Comparison of ENCODE assay signal across 14 cellular contexts in genomic region chr9:136982232-136983051, GRCh38. TPM values are rescaled to one million over a fixed set of nuclear protein-coding genes. Genes with fewer than 3 reads are reported as not detected.
A peak's percentile ranks its signal among the peaks of the same experiment; 100 is the strongest.
DNase-seq lines count a peak whose midpoint lies in the region; ATAC-seq and TF ChIP-seq lines count a peak whose summit lies in the region.
"Had no signal": no experiment of that assay in that cellular context is flagged by ENCODE, and none has a peak within 500 bp of the region (broad histone marks: within the 10 kb centered on the region; RNA-seq: fewer than 3 reads in every experiment).

LCNL1 (plus strand) TSS chr9:136982993; CDS start chr9:136983587, 594 bp downstream.

- H3K4me3 ChIP-seq in CD4-positive, CD25-positive, alpha-beta regulatory T cell (ENCODE audit: low read depth, low read length), result no peak within 1 kb of the TSS
- H3K4me3 ChIP-seq in heart right ventricle, result no peak within 1 kb of the TSS
- H3K4me3 ChIP-seq in spleen, result no peak within 1 kb of the TSS

- peak within 1 kb of the TSS in 2 of 3 donors; percentile 12 to 42 for H3K27ac Mint-ChIP-seq in CD4-positive, CD25-positive, alpha-beta regulatory T cell
- no peak within 1 kb of the TSS for H3K27ac Mint-ChIP-seq in T-helper 17 cell
- H3K27ac Mint-ChIP-seq: T-helper 2 cell treated with Interferon-gamma antibody and Interleukin-4, amounts not matched to agents 5 μg/mL and 100 μg/mL, for 36 hours had no signal

- H3K9me3 Mint-ChIP-seq in CD4-positive, CD25-positive, alpha-beta regulatory T cell, result no peaks in the 10 kb centered on the region
- H3K9me3 Mint-ChIP-seq: T-helper 2 cell treated with Interferon-gamma antibody and Interleukin-4, amounts not matched to agents 5 μg/mL and 100 μg/mL, for 36 hours had no signal

- peaks cover 3% of the 10 kb centered on the region for H3K36me3 Mint-ChIP-seq in CD4-positive, CD25-positive, alpha-beta regulatory T cell
- H3K36me3 Mint-ChIP-seq in T-helper 17 cell (ENCODE audit: low read depth), result peaks cover 5% of the 10 kb centered on the region

- H3K27ac ChIP-seq in CD4-positive, CD25-positive, alpha-beta regulatory T cell (ENCODE audit: insufficient read depth, low read length, poor library complexity, severe bottlenecking), result no peak within 1 kb of the TSS
- H3K27ac ChIP-seq in heart right ventricle (peak within 1 kb of the TSS; percentile 40 to 93 (median 88)), spleen (peak within 1 kb of the TSS in 4 of 8 donors; percentile 38 to 84 (median 60))

- TF ChIP-seq CTCF in heart right ventricle (IDR thresholded peaks at IDR 0.05) (no peak), spleen (IDR thresholded peaks at IDR 0.05 in 8 of 11, conservative IDR thresholded peaks at IDR 0.05 in 3 of 11) (no peak)

- intact Hi-C loops in heart right ventricle (cut with DNase I) (loop anchor here in 1 of 10 donors (5.0 kb wide), 1 partner anchor 35 kb away; the partner anchor contains the start of gene C8G), spleen (cut with DNase I; ENCODE audit: low total_unique reads) (no loop called here)

- peaks cover 0 to 13% (median 3%) of the 10 kb centered on the region in 4 donors for H3K4me1 Mint-ChIP-seq in CD4-positive, CD25-positive, alpha-beta regulatory T cell
- peaks cover 10% of the 10 kb centered on the region for H3K4me1 Mint-ChIP-seq in T-helper 17 cell

- WGBS in heart right ventricle, 2 donors, result 66 to 68% methylated on average over 18 of the region's 18 CpGs
- 75 to 85% (median 80%) methylated on average over 9 to 18 of the region's 18 CpGs for WGBS in spleen, 5 donors

- peaks cover 37% of the 10 kb centered on the region for H3K27me3 Mint-ChIP-seq in CD4-positive, CD25-positive, alpha-beta regulatory T cell
- H3K27me3 Mint-ChIP-seq in T-helper 17 cell, result peaks cover 10% of the 10 kb centered on the region

- H3K4me1 ChIP-seq in CD4-positive, CD25-positive, alpha-beta regulatory T cell (ENCODE audit: control insufficient read depth, insufficient read depth, low read length, poor library complexity, severe bottlenecking), result peaks cover 13% of the 10 kb centered on the region
- H3K4me1 ChIP-seq in heart right ventricle (peaks cover 5 to 75% (median 47%) of the 10 kb centered on the region in 9 donors), spleen (peaks cover under 1 to 66% (median 45%) of the 10 kb centered on the region in 6 donors)

- peaks cover 7% of the 10 kb centered on the region for H3K27me3 ChIP-seq in CD4-positive, CD25-positive, alpha-beta regulatory T cell (ENCODE audit: control insufficient read depth, insufficient read depth, low read length)
- H3K27me3 ChIP-seq in heart right ventricle, result peaks cover 0 to 45% (median 15%) of the 10 kb centered on the region in 7 donors
- H3K27me3 ChIP-seq in spleen (replicated peaks in 1 of 7), result peaks cover 5 to 85% (median 34%) of the 10 kb centered on the region in 7 donors

- no peak for ATAC-seq in CD4-positive, CD25-positive, alpha-beta regulatory T cell (ENCODE audit: low read depth in 2 of 2)
- no peak for ATAC-seq in T-helper 17 cell
- ATAC-seq in heart right ventricle, result peak in 4 of 8 donors; percentile 13 to 36 (median 19)
- ATAC-seq in HG03460 (IDR thresholded peaks at IDR 0.05; ENCODE audit: unreplicated experiment), result no peak
- ATAC-seq: activated CD4-positive, CD25-positive, alpha-beta regulatory T cell treated with anti-CD3 and anti-CD28 coated beads, Interleukin-2, amount 50 U/mL, for 24 hours had no signal

- no peaks in the 10 kb centered on the region for H3K36me3 ChIP-seq in CD4-positive, CD25-positive, alpha-beta regulatory T cell (ENCODE audit: control insufficient read depth, insufficient read depth, low read length)
- H3K36me3 ChIP-seq in heart right ventricle (no peaks in the 10 kb centered on the region), spleen (no peaks in the 10 kb centered on the region)

- H3K4me3 Mint-ChIP-seq in CD4-positive, CD25-positive, alpha-beta regulatory T cell, result peak within 1 kb of the TSS in 2 of 4 donors; percentile 19 to 40
- peak within 1 kb of the TSS; percentile 53 for H3K4me3 Mint-ChIP-seq in T-helper 17 cell
- H3K4me3 Mint-ChIP-seq: T-helper 2 cell treated with Interferon-gamma antibody and Interleukin-4, amounts not matched to agents 5 μg/mL and 100 μg/mL, for 36 hours had no signal

- TF ChIP-seq POLR2A in spleen (IDR thresholded peaks at IDR 0.05), result no peak

- DNase-seq in CD4-positive, CD25-positive, alpha-beta regulatory T cell, result no peak
- DNase-seq in T-helper 17 cell (no peak), heart right ventricle (peak in 1 of 2 donors; percentile 46), nucleus accumbens (lab: John Stamatoyannopoulos, UW) (peak in 45 of 56 donors; percentile 33 to 89 (median 73)), HPDE6-E6E7 (ENCODE audit: extremely low spot score) (no peak), spleen (no peak)
- no peak for DNase-seq in stimulated activated CD8-positive, alpha-beta memory T cell treated with anti-CD3 and anti-CD28 coated beads, Interleukin-4, amount 100 ng/mL, for 48 hours
- DNase-seq: H7; NCI-H1436 treated with DMSO at 0.1 percent for 48 hours; NK-92 treated with Interleukin-12 subunit alpha and Interleukin-12 subunit beta, amount 100 ng/mL, for 24 hours; SHP77 had no signal

- H3K9me3 ChIP-seq in CD4-positive, CD25-positive, alpha-beta regulatory T cell (ENCODE audit: control insufficient read depth in 2 of 2, low read length in 2 of 2), result no peaks in the 10 kb centered on the region
- no peaks in the 10 kb centered on the region for H3K9me3 ChIP-seq in T-helper 17 cell (ENCODE audit: control insufficient read depth, low read length, poor library complexity, severe bottlenecking)
- no peaks in the 10 kb centered on the region for H3K9me3 ChIP-seq in heart right ventricle
- no peaks in the 10 kb centered on the region for H3K9me3 ChIP-seq in spleen

RNA-seq across cellular contexts. Expression of gene LCNL1, which starts in this region (rescaled TPM):
- not detected for total RNA-seq in CD4-positive, CD25-positive, alpha-beta regulatory T cell
- not detected for polyA plus RNA-seq in CD4-positive, CD25-positive, alpha-beta regulatory T cell
- total RNA-seq in T-helper 17 cell (1 to 10 TPM in 1 of 2 donors, under 1 TPM in 1; 0.96 to 2.9 TPM), heart right ventricle (10 to 100 TPM in 2 of 10 donors, 1 to 10 TPM in 8; 1.4 to 10.9 (median 6.4) TPM), spleen (1 to 10 TPM; 1.8 to 8.3 (median 3.3) TPM)
- polyA plus RNA-seq in heart right ventricle (10 to 100 TPM in 1 of 2 donors, under 1 TPM in 1; 0.10 to 10.3 TPM), spleen (1 to 10 TPM; 1.3 to 4.7 (median 2.3) TPM)

Comparison
In these comparisons a context has a peak if more than half of its experiments do, and no peak if none do; other contexts are left out.
1. DNase-seq: peak in nucleus accumbens (45 of 56); none in CD4-positive, CD25-positive, alpha-beta regulatory T cell (0 of 3), T-helper 17 cell (0 of 3), stimulated activated CD8-positive, alpha-beta memory T cell treated with anti-CD3 and anti-CD28 coated beads, Interleukin-4, amount 100 ng/mL, for 48 hours (single experiment), HPDE6-E6E7 (single experiment) and spleen (single experiment).